23 cellular contexts compared by ENCODE assay signal in genomic region chrX:111375747-111376146, GRCh38. TPM values are rescaled to one million over a fixed set of nuclear protein-coding genes. Genes with fewer than 3 reads are reported as not detected.
DNase-seq lines count a peak whose midpoint lies in the region; ATAC-seq, FAIRE-seq and TF ChIP-seq lines count a peak whose summit lies in the region.
"Had no signal": no experiment of that assay in that cellular context is flagged by ENCODE, and none has a peak within 500 bp of the region (broad histone marks: within the 10 kb centered on the region; RNA-seq: fewer than 3 reads in every experiment).

No MANE protein-coding gene starts in this region.

- TF ChIP-seq CTCF in HepG2 (CRISPR knock-in tag; IDR thresholded peaks at IDR 0.05): no peak
- no peak for TF ChIP-seq CTCF in right lobe of liver (IDR thresholded peaks at IDR 0.05)
- TF ChIP-seq CTCF in mammary epithelial cell (conservative IDR thresholded peaks at IDR 0.05 in 1 of 2, IDR thresholded peaks at IDR 0.05 in 1 of 2; ENCODE audit: extremely low read depth in 1 of 2, insufficient read depth in 1 of 2, low read depth in 1 of 2, low read length in 2 of 2): no peak
- no peak for TF ChIP-seq CTCF in WTC11 (IDR thresholded peaks at IDR 0.05)
- no peak for TF ChIP-seq CTCF in osteoblast (IDR thresholded peaks at IDR 0.05; ENCODE audit: extremely low read depth, low read depth, low read length)

- no peak for TF ChIP-seq RAD21 in HepG2 (CRISPR knock-in tag; IDR thresholded peaks at IDR 0.05)

- peaks cover 21% of the 10 kb centered on the region for H3K4me1 Mint-ChIP-seq in WTC11
- H3K4me1 Mint-ChIP-seq: activated CD4-positive, alpha-beta T cell treated with anti-CD3 and anti-CD28 coated beads, Interleukin-2, amount 10 ng/mL, durations not matched to agents 7 days and 5 days; CD14-positive monocyte; stimulated activated naive B cell treated with anti-CD40 and anti-IgM and Interleukin-4, amounts not matched to agents 10 μg/mL and 1 μg/mL and 100 μg/mL, for 72 hours; T-cell had no signal

- H3K27me3 Mint-ChIP-seq in WTC11 (ENCODE audit: low read depth): peaks cover 3% of the 10 kb centered on the region; the same call in 1 of the 2 replicates
- H3K27me3 Mint-ChIP-seq: activated CD4-positive, alpha-beta T cell treated with anti-CD3 and anti-CD28 coated beads, Interleukin-2, amount 10 ng/mL, durations not matched to agents 7 days and 5 days; stimulated activated naive B cell treated with anti-CD40 and anti-IgM and Interleukin-4, amounts not matched to agents 10 μg/mL and 1 μg/mL and 100 μg/mL, for 72 hours had no signal

- no peaks in the 10 kb centered on the region for H4K20me1 ChIP-seq in HepG2 (ENCODE audit: insufficient read depth, low read length)
- no peaks in the 10 kb centered on the region for H4K20me1 ChIP-seq in mammary epithelial cell (ENCODE audit: insufficient read depth, low read length)
- no peaks in the 10 kb centered on the region for H4K20me1 ChIP-seq in osteoblast (ENCODE audit: insufficient read depth, low read length)

- BruUV-seq in HepG2 (replicated peaks; lab: Mats Ljungman, UMichigan) (no TSS peak), mammary epithelial cell (replicated peaks; lab: Mats Ljungman, UMichigan) (no TSS peak)

- WGBS in HepG2 (ENCODE audit: low lambda C conversion rate): 0% methylated on average over 1 of the region's 2 CpGs
- 9% methylated on average over 2 of the region's 2 CpGs for WGBS in right lobe of liver (ENCODE audit: insufficient coverage, low coverage, low lambda C conversion rate, missing lambda C conversion rate)
- 0% methylated on average over 2 of the region's 2 CpGs for WGBS in mammary epithelial cell (ENCODE audit: low coverage, missing lambda C conversion rate)

- DNase-seq in HepG2 (ENCODE audit: low spot score) (no peak), right lobe of liver (no peak), mammary epithelial cell (peak; percentile 5), WTC11 (ENCODE audit: low spot score) (no peak), osteoblast (ENCODE audit: insufficient read length, low spot score, missing footprints) (no peak)
- DNase-seq: activated CD4-positive, alpha-beta T cell treated with anti-CD3 and anti-CD28 coated beads, Interleukin-2, amount 10 ng/mL, durations not matched to agents 7 days and 5 days; activated naive CD4-positive, alpha-beta T cell; DMS 273 treated with DMSO at 0.1 percent for 48 hours; erythroblast; head of caudate nucleus; kidney glomerular epithelial cell; mucosa of descending colon; NCI-H1694 treated with DMSO at 0.1 percent for 48 hours; NCI-H226; stimulated activated naive B cell treated with anti-CD40 and anti-IgM and Interleukin-4, amounts not matched to agents 10 μg/mL and 1 μg/mL and 100 μg/mL, for 72 hours; T-cell; thyroid gland had no signal

- H3K4me3 ChIP-seq in HepG2 (replicated peaks in 1 of 3; ENCODE audit: insufficient read depth in 1 of 3, low read depth in 2 of 3, low read length in 3 of 3) (no peak overlapping the region), right lobe of liver (no peak overlapping the region), mammary epithelial cell (replicated peaks in 1 of 3; ENCODE audit: insufficient read depth in 1 of 3, low read depth in 2 of 3, low read length in 3 of 3) (no peak overlapping the region), osteoblast (ENCODE audit: insufficient read depth, low read length) (no peak overlapping the region)
- H3K4me3 ChIP-seq: ascending aorta, mucosa of descending colon, right atrium auricular region, thyroid gland had no signal

- no peaks in the 10 kb centered on the region for H3K9me3 Mint-ChIP-seq in WTC11
- H3K9me3 Mint-ChIP-seq: activated CD4-positive, alpha-beta T cell treated with anti-CD3 and anti-CD28 coated beads, Interleukin-2, amount 10 ng/mL, durations not matched to agents 7 days and 5 days; T-cell had no signal

- intact Hi-C loops in HepG2 (cut with micrococcal nuclease; ENCODE audit: unreplicated experiment): no loop called here
- intact Hi-C loops in right lobe of liver (cut with DNase I): no loop called here
- intact Hi-C loops in mammary epithelial cell (cut with micrococcal nuclease): no loop called here

- TF ChIP-seq EP300 in HepG2 (IDR thresholded peaks at IDR 0.05; ENCODE audit: low read depth in 2 of 2, low read length in 2 of 2): no peak
- no peak for TF ChIP-seq EP300 in HepG2 (CRISPR knock-in tag; IDR thresholded peaks at IDR 0.05; ENCODE audit: borderline replicate concordance)

- no peaks in the 10 kb centered on the region for H3K79me2 ChIP-seq in HepG2 (ENCODE audit: insufficient read depth, low read length)
- H3K79me2 ChIP-seq in mammary epithelial cell (ENCODE audit: insufficient read depth, low read length): no peaks in the 10 kb centered on the region
- H3K79me2 ChIP-seq in osteoblast (ENCODE audit: insufficient read depth, low read length): no peaks in the 10 kb centered on the region

- FAIRE-seq in HepG2 (lab: Jason Lieb, UNC) (no peak), islet of Langerhans (lab: Jason Lieb, UNC) (peak; percentile 85)

- in situ Hi-C loops in HepG2 (cut with HindIII; ENCODE audit: extremely low pct_ligation_motif_present, low pct_unique_long_range_greater_than_20kb): no loop called here
- in situ Hi-C loops in mammary epithelial cell (cut with MboI; ENCODE audit: low sequenced_read_pairs in 2 of 2): no loop called here

- no peaks in the 10 kb centered on the region for H3K4me1 ChIP-seq in HepG2 (ENCODE audit: insufficient read depth, low read length)
- no peaks in the 10 kb centered on the region for H3K4me1 ChIP-seq in right lobe of liver
- no peaks in the 10 kb centered on the region for H3K4me1 ChIP-seq in mammary epithelial cell (ENCODE audit: insufficient read depth, low read length)
- no peaks in the 10 kb centered on the region for H3K4me1 ChIP-seq in osteoblast (ENCODE audit: insufficient read depth, low read length)
- H3K4me1 ChIP-seq: ascending aorta, right atrium auricular region, thyroid gland had no signal

- dilution Hi-C loops in mammary epithelial cell (cut with HindIII; ENCODE audit: low sequenced_read_pairs): no loop called here

- CTCF ChIA-PET in HepG2 (lab: Yijun Ruan, JAX; ENCODE audit: low intra/inter-chr PET ratio, low total read pairs) (no interaction called here), mammary epithelial cell (lab: Charles Lee; ENCODE audit: low non-redundant PET) (no interaction called here), WTC11 (lab: Charles Lee) (interaction anchor here (0.6 to 1.1 kb wide), 4 partner anchors 14 to 193 kb away, joined by 3 to 4 read pairs (median 4); no protein-coding TSS in a partner anchor)

- no peak overlapping the region for H2AFZ ChIP-seq in HepG2 (ENCODE audit: low read length)
- H2AFZ ChIP-seq in mammary epithelial cell (ENCODE audit: low read depth, low read length): no peak overlapping the region
- no peak overlapping the region for H2AFZ ChIP-seq in osteoblast (ENCODE audit: low read length)

- H3K9ac ChIP-seq in HepG2 (ENCODE audit: insufficient read depth, low read depth, low read length) (no peak overlapping the region), mammary epithelial cell (ENCODE audit: insufficient read depth, low read length) (no peak overlapping the region)

- no peak overlapping the region for H3K4me2 ChIP-seq in HepG2 (ENCODE audit: low read depth, low read length)
- H3K4me2 ChIP-seq in mammary epithelial cell (ENCODE audit: insufficient read depth, low read depth, low read length): no peak overlapping the region
- H3K4me2 ChIP-seq in osteoblast (ENCODE audit: insufficient read depth, low read length): no peak overlapping the region

- no peak for TF ChIP-seq POLR2A in HepG2 (IDR thresholded peaks at IDR 0.05; ENCODE audit: insufficient read depth in 1 of 2, low read depth in 2 of 2, low read length in 2 of 2)
- no peak for TF ChIP-seq POLR2A in right lobe of liver (IDR thresholded peaks at IDR 0.05)

- no peak for ATAC-seq in HepG2
- ATAC-seq in right lobe of liver: no peak
- no peak for ATAC-seq in HG03520 (IDR thresholded peaks at IDR 0.05; ENCODE audit: unreplicated experiment)
- no peak for ATAC-seq in WTC11
- no peak for ATAC-seq in GM19395 (IDR thresholded peaks at IDR 0.05; ENCODE audit: unreplicated experiment)
- ATAC-seq: mucosa of descending colon; stimulated activated naive B cell treated with anti-CD40 and anti-IgM and Interleukin-4, amounts not matched to agents 10 μg/mL and 1 μg/mL and 100 μg/mL, for 72 hours; T-cell had no signal

- H3K27ac ChIP-seq in HepG2 (ENCODE audit: extremely low read length, insufficient read depth, low read length) (no peak overlapping the region), right lobe of liver (no peak overlapping the region), mammary epithelial cell (ENCODE audit: insufficient read depth, low read depth, low read length) (no peak overlapping the region), osteoblast (ENCODE audit: low read depth, low read length) (no peak overlapping the region)
- H3K27ac ChIP-seq: ascending aorta, right atrium auricular region, thyroid gland had no signal

- H3K27me3 ChIP-seq in HepG2 (ENCODE audit: control insufficient read depth in 1 of 2, insufficient read depth in 2 of 2, low read length in 2 of 2) (no peaks in the 10 kb centered on the region; a peak in 1 of 5 replicates), right lobe of liver (no peaks in the 10 kb centered on the region), mammary epithelial cell (ENCODE audit: insufficient read depth, low read length) (peaks cover 4% of the 10 kb centered on the region), osteoblast (ENCODE audit: insufficient read depth, low read length) (peaks cover 10% of the 10 kb centered on the region)
- H3K27me3 ChIP-seq: ascending aorta, right atrium auricular region, thyroid gland had no signal

- no peak overlapping the region for H3K27ac Mint-ChIP-seq in WTC11
- H3K27ac Mint-ChIP-seq: activated CD4-positive, alpha-beta T cell treated with anti-CD3 and anti-CD28 coated beads, Interleukin-2, amount 10 ng/mL, durations not matched to agents 7 days and 5 days; CD14-positive monocyte; stimulated activated naive B cell treated with anti-CD40 and anti-IgM and Interleukin-4, amounts not matched to agents 10 μg/mL and 1 μg/mL and 100 μg/mL, for 72 hours; T-cell had no signal

- H3K4me3 Mint-ChIP-seq in WTC11: no peak overlapping the region
- H3K4me3 Mint-ChIP-seq: activated CD4-positive, alpha-beta T cell treated with anti-CD3 and anti-CD28 coated beads, Interleukin-2, amount 10 ng/mL, durations not matched to agents 7 days and 5 days; CD14-positive monocyte; stimulated activated naive B cell treated with anti-CD40 and anti-IgM and Interleukin-4, amounts not matched to agents 10 μg/mL and 1 μg/mL and 100 μg/mL, for 72 hours; T-cell had no signal

- H3K36me3 ChIP-seq in HepG2 (replicated peaks in 1 of 2; ENCODE audit: control insufficient read depth in 1 of 2, insufficient read depth in 2 of 2, low read length in 2 of 2): no peaks in the 10 kb centered on the region
- H3K36me3 ChIP-seq in right lobe of liver: no peaks in the 10 kb centered on the region
- no peaks in the 10 kb centered on the region for H3K36me3 ChIP-seq in mammary epithelial cell (ENCODE audit: insufficient read depth, low read length)
- H3K36me3 ChIP-seq in osteoblast (ENCODE audit: insufficient read depth, low read length): no peaks in the 10 kb centered on the region
- H3K36me3 ChIP-seq: ascending aorta, right atrium auricular region, thyroid gland had no signal

- H3K36me3 Mint-ChIP-seq in WTC11: no peaks in the 10 kb centered on the region
- H3K36me3 Mint-ChIP-seq: CD14-positive monocyte; stimulated activated naive B cell treated with anti-CD40 and anti-IgM and Interleukin-4, amounts not matched to agents 10 μg/mL and 1 μg/mL and 100 μg/mL, for 72 hours; T-cell had no signal

- POLR2A ChIA-PET in HepG2 (lab: Yijun Ruan, JAX): no interaction called here
- POLR2A ChIA-PET in WTC11 (lab: Charles Lee): no interaction called here

- H3K9me3 ChIP-seq in HepG2 (ENCODE audit: low read length) (no peaks in the 10 kb centered on the region), right lobe of liver (no peaks in the 10 kb centered on the region), mammary epithelial cell (replicated peaks; ENCODE audit: insufficient read depth, low read length) (no peaks in the 10 kb centered on the region), osteoblast (ENCODE audit: low read depth, low read length) (no peaks in the 10 kb centered on the region)
- H3K9me3 ChIP-seq: ascending aorta, mucosa of descending colon, right atrium auricular region, thyroid gland had no signal

RNA-seq across cellular contexts. Expression of gene DCX, which starts 36.2 kb away (rescaled TPM):
- total RNA-seq in HepG2 (2016; rRNA removed; fragmentation: Illumina TruSeq; extraction: Trizol) (not detected in 2 replicates), right lobe of liver (under 1 TPM in 3 of 6 experiments, not detected in 3; 0.09 to 0.25 (median 0.25) TPM), mammary epithelial cell (not detected), WTC11 (2021) (2.1 to 2.4 TPM (median 2.2 TPM) in 3 replicates), osteoblast (not detected in 2 replicates)
- total RNA-seq in HepG2 (2016; cell fraction: cytosol; rRNA removed; fragmentation: Illumina TruSeq; extraction: Trizol; ENCODE audit: low read depth): not detected in 2 replicates
- not detected in 2 replicates for total RNA-seq in HepG2 (2016; cell fraction: insoluble cytoplasmic fraction; rRNA removed; fragmentation: Illumina TruSeq; extraction: Trizol)
- not detected in 2 replicates for total RNA-seq in HepG2 (2016; cell fraction: membrane; rRNA removed; fragmentation: Illumina TruSeq; extraction: Trizol)
- total RNA-seq in HepG2 (2016; cell fraction: nucleus; rRNA removed; fragmentation: Illumina TruSeq; extraction: Trizol): not detected in 2 replicates
- polyA plus RNA-seq in HepG2 (2011; rRNA removed) (not detected in 2 replicates), mammary epithelial cell (not detected)
- polyA plus RNA-seq in HepG2 (2011; cell fraction: cytosol; rRNA removed): not detected in 2 replicates
- not detected in 2 replicates for polyA plus RNA-seq in HepG2 (2011; cell fraction: nucleus; rRNA removed)
- not detected in 2 replicates for polyA plus RNA-seq in HepG2 (2012)
- not detected in 2 replicates for polyA plus RNA-seq in HepG2 (2016; cell fraction: cytosol; fragmentation: Illumina TruSeq; extraction: Trizol; ENCODE audit: low read depth)
- not detected in 2 replicates for polyA plus RNA-seq in HepG2 (2016; cell fraction: insoluble cytoplasmic fraction; fragmentation: Illumina TruSeq; extraction: Trizol; ENCODE audit: low read depth)
- not detected in 2 replicates for polyA plus RNA-seq in HepG2 (2016; cell fraction: membrane; fragmentation: Illumina TruSeq; extraction: Trizol; ENCODE audit: low read depth)
- not detected in 2 replicates for polyA plus RNA-seq in HepG2 (2016; cell fraction: nucleus; fragmentation: Illumina TruSeq; extraction: Trizol; ENCODE audit: insufficient read depth, low read depth)
- polyA minus RNA-seq in HepG2 (2011; rRNA and poly(A)+ RNA removed; ENCODE audit: low replicate concordance): not detected in 2 replicates
- not detected in 2 replicates for polyA minus RNA-seq in HepG2 (2011; cell fraction: cytosol; rRNA and poly(A)+ RNA removed)
- polyA minus RNA-seq in HepG2 (2011; cell fraction: nucleus; rRNA and poly(A)+ RNA removed): not detected in 2 replicates
- not detected for polyA minus RNA-seq in mammary epithelial cell
- total RNA-seq: activated CD4-positive, alpha-beta T cell treated with anti-CD3 and anti-CD28 coated beads, Interleukin-2, amount 10 ng/mL, durations not matched to agents 7 days and 5 days; ascending aorta; right atrium auricular region; T-cell; thyroid gland had no signal
- polyA plus RNA-seq: CD14-positive monocyte had no signal
